21 cellular contexts compared by ENCODE assay signal in genomic region chr4:48352793-48353192, GRCh38.
"Had no signal": no experiment of that assay in that cellular context is flagged by ENCODE, and none has a peak within 500 bp of the region (broad histone marks: within the 10 kb centered on the region; RNA-seq: fewer than 3 reads in every experiment).

No MANE protein-coding gene starts in this region.

- H3K4me1 ChIP-seq: SJSA1 had no signal

- H3K4me3 ChIP-seq: SJSA1, SK-N-MC had no signal

- H3K9ac ChIP-seq: KMS-11 had no signal

- H3K27me3 ChIP-seq: SJSA1 had no signal

- DNase-seq: IMR-90, Kasumi-1, MM.1S, NCI-H1092 treated with DMSO at 0.1 percent for 48 hours, NCI-H1436, NCI-H187, NCI-H2029, NCI-H2081 treated with DMSO at 0.1 percent for 48 hours, NCI-H2171, NCI-H226, NCI-H446, NCI-H510A, NCI-H524 treated with DMSO at 0.1 percent for 48 hours, NCI-H69, NCI-H774, Right ventricle myocardium superior, RPMI8226, SIG-M5 had no signal

- H3K36me3 ChIP-seq: SJSA1 had no signal

- H3K9me3 ChIP-seq: SJSA1 had no signal

- H3K27ac ChIP-seq: KMS-11, SJSA1, SK-N-MC had no signal
